12 cellular contexts compared by ENCODE assay signal in genomic region chr12:92615703-92616102, GRCh38.
DNase-seq lines count a peak whose midpoint lies in the region; ATAC-seq and TF ChIP-seq lines count a peak whose summit lies in the region.
"Had no signal": no experiment of that assay in that cellular context is flagged by ENCODE, and none has a peak within 500 bp of the region (broad histone marks: within the 10 kb centered on the region; RNA-seq: fewer than 3 reads in every experiment).

No MANE protein-coding gene starts in this region.

- POLR2A ChIA-PET in RWPE1 (lab: Yijun Ruan, JAX; ENCODE audit: low non-redundant PET): no interaction called here

- no peak overlapping the region for H3K4me3 Mint-ChIP-seq in stimulated activated naive CD8-positive, alpha-beta T cell treated with anti-CD3 and anti-CD28 coated beads, Interleukin-15, amount 100 ng/mL, for 72 hours
- H3K4me3 Mint-ChIP-seq: CD8-positive, alpha-beta memory T cell had no signal

- CTCF ChIA-PET in RWPE1 (lab: Yijun Ruan, JAX): interaction anchor here (0.7 to 0.9 kb wide), 2 partner anchors 608 to 763 kb away, joined by 3 to 7 read pairs; no protein-coding TSS in a partner anchor

- no peaks in the 10 kb centered on the region for H3K27me3 ChIP-seq in right atrium auricular region
- H3K27me3 ChIP-seq: BLaER1 had no signal

- DNase-seq in NCI-H345 (lab: John Stamatoyannopoulos, UW) (peak; percentile 17), NCI-H345 treated with DMSO at 0.1 percent for 48 hours (lab: John Stamatoyannopoulos, UW; ENCODE audit: unreplicated experiment) (no peak), RWPE1 (ENCODE audit: low spot score) (peak; percentile 30), epithelial cell of prostate (ENCODE audit: low read depth, low spot score) (no peak), H4 (ENCODE audit: low spot score) (no peak), right atrium auricular region (ENCODE audit: low spot score) (no peak)
- no peak for DNase-seq in stimulated activated naive CD8-positive, alpha-beta T cell treated with anti-CD3 and anti-CD28 coated beads, Interleukin-15, amount 100 ng/mL, for 72 hours
- DNase-seq: AML-193; CD8-positive, alpha-beta memory T cell; DMS53 had no signal

- H3K27ac Mint-ChIP-seq in stimulated activated naive CD8-positive, alpha-beta T cell treated with anti-CD3 and anti-CD28 coated beads, Interleukin-15, amount 100 ng/mL, for 72 hours: no peak overlapping the region

- TF ChIP-seq CTCF in RWPE1 (conservative IDR thresholded peaks at IDR 0.05; ENCODE audit: low read depth) (no peak), right atrium auricular region (IDR thresholded peaks at IDR 0.05) (no peak)

- H3K9me3 ChIP-seq in right atrium auricular region: no peaks in the 10 kb centered on the region
- H3K9me3 ChIP-seq: BLaER1 had no signal

- H3K4me3 ChIP-seq in right atrium auricular region: no peak overlapping the region
- H3K4me3 ChIP-seq: BLaER1 had no signal

- H3K9me3 Mint-ChIP-seq in stimulated activated naive CD8-positive, alpha-beta T cell treated with anti-CD3 and anti-CD28 coated beads, Interleukin-15, amount 100 ng/mL, for 72 hours: no peaks in the 10 kb centered on the region
- H3K9me3 Mint-ChIP-seq: CD8-positive, alpha-beta memory T cell had no signal

- no peaks in the 10 kb centered on the region for H3K4me1 ChIP-seq in right atrium auricular region
- H3K4me1 ChIP-seq: BLaER1 had no signal

- no peaks in the 10 kb centered on the region for H3K4me1 Mint-ChIP-seq in stimulated activated naive CD8-positive, alpha-beta T cell treated with anti-CD3 and anti-CD28 coated beads, Interleukin-15, amount 100 ng/mL, for 72 hours
- H3K4me1 Mint-ChIP-seq: CD8-positive, alpha-beta memory T cell had no signal

- no peak overlapping the region for H3K27ac ChIP-seq in RWPE1
- peak overlapping the region; percentile 42 for H3K27ac ChIP-seq in epithelial cell of prostate
- H3K27ac ChIP-seq in right atrium auricular region: no peak overlapping the region
- H3K27ac ChIP-seq: 22Rv1, BLaER1 had no signal

- H3K36me3 ChIP-seq in right atrium auricular region: no peaks in the 10 kb centered on the region
- H3K36me3 ChIP-seq: BLaER1 had no signal

- ATAC-seq in stimulated activated naive CD8-positive, alpha-beta T cell treated with anti-CD3 and anti-CD28 coated beads, Interleukin-15, amount 100 ng/mL, for 72 hours: no peak

- H3K27me3 Mint-ChIP-seq in stimulated activated naive CD8-positive, alpha-beta T cell treated with anti-CD3 and anti-CD28 coated beads, Interleukin-15, amount 100 ng/mL, for 72 hours: no peaks in the 10 kb centered on the region
- H3K27me3 Mint-ChIP-seq: CD8-positive, alpha-beta memory T cell had no signal

Comparison
In these comparisons a context has a peak if more than half of its experiments do, and no peak if none do; other contexts are left out.
1. DNase-seq: peak in NCI-H345 (single experiment) and RWPE1 (single experiment); none in NCI-H345 treated with DMSO at 0.1 percent for 48 hours (single experiment), epithelial cell of prostate (single experiment), H4 (single experiment), right atrium auricular region (single experiment) and stimulated activated naive CD8-positive, alpha-beta T cell treated with anti-CD3 and anti-CD28 coated beads, Interleukin-15, amount 100 ng/mL, for 72 hours (0 of 2).